22 cellular contexts compared by ENCODE assay signal in the genomic region with DNA sequence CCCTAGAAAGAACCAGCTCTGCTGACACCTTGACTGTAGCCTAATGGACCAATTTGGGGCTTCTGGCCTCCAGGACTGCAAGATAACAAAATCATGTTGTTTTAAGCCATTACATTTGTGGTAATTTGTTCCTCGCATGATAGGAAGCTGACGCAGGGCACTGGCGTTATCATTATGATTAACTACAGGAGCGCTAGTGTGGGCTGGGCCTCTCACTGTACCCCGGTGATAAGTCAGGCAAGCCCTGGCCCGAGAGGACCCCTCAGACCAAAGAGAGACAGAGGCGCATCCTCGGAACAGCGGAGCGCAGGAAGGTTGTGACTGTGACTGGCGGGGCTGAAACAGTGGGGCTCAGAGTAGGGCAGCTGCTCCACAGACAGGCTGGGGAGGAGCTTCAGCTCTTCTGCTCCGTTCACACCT.
DNase-seq lines count a peak whose midpoint lies in the region; ATAC-seq and TF ChIP-seq lines count a peak whose summit lies in the region.
"Had no signal": no experiment of that assay in that cellular context is flagged by ENCODE, and none has a peak within 500 bp of the region (broad histone marks: within the 10 kb centered on the region; RNA-seq: fewer than 3 reads in every experiment).

No MANE protein-coding gene starts in this region.

- intact Hi-C loops in stomach (cut with DNase I; ENCODE audit: low total_unique reads), result no loop called here

- no peak overlapping the region for H3K9ac ChIP-seq in BLaER1 treated with 17β-estradiol and CSF1 and Interleukin-3, amounts not matched to agents 10 nM and 100 nM
- no peak overlapping the region for H3K9ac ChIP-seq in SK-N-SH

- TF ChIP-seq POLR2A in erythroblast (IDR thresholded peaks at IDR 0.05; ENCODE audit: low read length) (no peak), stomach (IDR thresholded peaks at IDR 0.05) (no peak), upper lobe of left lung (IDR thresholded peaks at IDR 0.05) (no peak)

- H3K9me3 ChIP-seq in BLaER1 treated with 17β-estradiol and CSF1 and Interleukin-3, amounts not matched to agents 10 nM and 100 nM (replicated peaks in 1 of 11), result peaks cover 0 to 10% (median 7%) of the 10 kb centered on the region in 11 experiments; a peak in 13 of 22 replicates
- H3K9me3 ChIP-seq in SK-N-SH (no peaks in the 10 kb centered on the region), stomach (peaks cover 0 to 7% (median 0%) of the 10 kb centered on the region in 4 donors), upper lobe of left lung (no peaks in the 10 kb centered on the region)
- H3K9me3 ChIP-seq: A549, Caco-2, SJCRH30 had no signal

- peak; percentile 85 for DNase-seq in SK-N-SH
- peak; percentile 67 to 83 for DNase-seq in erythroblast (lab: John Stamatoyannopoulos, UW)
- DNase-seq in stomach, result peak; percentile 24
- no peak for DNase-seq in upper lobe of left lung
- DNase-seq: CD4-positive, alpha-beta memory T cell; DMS 273 treated with DMSO at 0.1 percent for 48 hours; DND-41; H9; KBM-7; NCI-H1092 treated with DMSO at 0.1 percent for 48 hours; NCI-H2029 treated with DMSO at 0.1 percent for 48 hours; NCI-H226; NCI-H524 treated with DMSO at 0.1 percent for 48 hours; NCI-H82; SJCRH30 had no signal

- no peaks in the 10 kb centered on the region for H3K36me3 ChIP-seq in BLaER1 treated with 17β-estradiol and CSF1 and Interleukin-3, amounts not matched to agents 10 nM and 100 nM
- H3K36me3 ChIP-seq in SK-N-SH (replicated peaks in 1 of 2; ENCODE audit: control insufficient read depth in 1 of 2, insufficient read depth in 2 of 2, low read length in 1 of 2) (no peaks in the 10 kb centered on the region), stomach (no peaks in the 10 kb centered on the region), upper lobe of left lung (no peaks in the 10 kb centered on the region)
- H3K36me3 ChIP-seq: SJCRH30 had no signal

- peak overlapping the region in 8 of 11 experiments; percentile 3 to 51 (median 18); a peak in 8 of 22 replicates for H3K4me2 ChIP-seq in BLaER1 treated with 17β-estradiol and CSF1 and Interleukin-3, amounts not matched to agents 10 nM and 100 nM
- H3K4me2 ChIP-seq in SK-N-SH, result no peak overlapping the region
- H3K4me2 ChIP-seq: A549 had no signal

- no peak overlapping the region for H3K27ac ChIP-seq in BLaER1 treated with 17β-estradiol and CSF1 and Interleukin-3, amounts not matched to agents 10 nM and 100 nM
- H3K27ac ChIP-seq in SK-N-SH (ENCODE audit: low read depth in 2 of 2, low read length in 1 of 2) (peak overlapping the region in 1 of 2 experiments; percentile 39; a peak in 1 of 4 replicates), stomach (no peak overlapping the region), upper lobe of left lung (no peak overlapping the region)
- H3K27ac ChIP-seq: A549, HL-60, SJCRH30 had no signal

- POLR2A ChIA-PET in SK-N-SH (lab: Yijun Ruan, JAX), result interaction anchor here (1.1 kb wide), 1 partner anchor 11 kb away, joined by 4 read pairs; no protein-coding TSS in a partner anchor

- no peak overlapping the region for H2AFZ ChIP-seq in SK-N-SH (ENCODE audit: low read depth)

- no peaks in the 10 kb centered on the region for H3K27me3 ChIP-seq in BLaER1 treated with 17β-estradiol and CSF1 and Interleukin-3, amounts not matched to agents 10 nM and 100 nM
- H3K27me3 ChIP-seq in SK-N-SH (ENCODE audit: insufficient read depth) (no peaks in the 10 kb centered on the region), stomach (peaks cover 0 to 6% (median 0%) of the 10 kb centered on the region in 3 donors), upper lobe of left lung (no peaks in the 10 kb centered on the region)
- H3K27me3 ChIP-seq: SJCRH30 had no signal

- no peak for ATAC-seq in upper lobe of left lung (ENCODE audit: low FRiP score in 2 of 2)
- ATAC-seq in GM21447 (IDR thresholded peaks at IDR 0.05; ENCODE audit: unreplicated experiment), result no peak
- no peak for ATAC-seq in HG02763 (IDR thresholded peaks at IDR 0.05; ENCODE audit: unreplicated experiment)
- ATAC-seq: A549, GM12878 had no signal

- H3K4me3 ChIP-seq in BLaER1 treated with 17β-estradiol and CSF1 and Interleukin-3, amounts not matched to agents 10 nM and 100 nM, result no peak overlapping the region
- no peak overlapping the region for H3K4me3 ChIP-seq in SK-N-SH (ENCODE audit: low read depth in 2 of 2, low read length in 1 of 2)
- H3K4me3 ChIP-seq in stomach, result no peak overlapping the region
- H3K4me3 ChIP-seq in upper lobe of left lung, result no peak overlapping the region
- H3K4me3 ChIP-seq: A549, GM12878, SJCRH30 had no signal

- H3K9me2 ChIP-seq in SK-N-SH, result no peaks in the 10 kb centered on the region

- TF ChIP-seq RAD21 in SK-N-SH (IDR thresholded peaks at IDR 0.05; ENCODE audit: low read length), result no peak; the same call in none of the 2 replicates

- H3K79me2 ChIP-seq in SK-N-SH (ENCODE audit: insufficient read depth), result no peaks in the 10 kb centered on the region

- H3F3A ChIP-seq in SK-N-SH (replicated peaks; ENCODE audit: insufficient read depth), result no peaks in the 10 kb centered on the region

- TF ChIP-seq CTCF in SK-N-SH (IDR thresholded peaks at IDR 0.05) (no peak), stomach (IDR thresholded peaks at IDR 0.05) (no peak), upper lobe of left lung (IDR thresholded peaks at IDR 0.05) (no peak)

- H3K4me1 ChIP-seq in BLaER1 treated with 17β-estradiol and CSF1 and Interleukin-3, amounts not matched to agents 10 nM and 100 nM, result peaks cover 19 to 56% (median 46%) of the 10 kb centered on the region in 10 experiments
- H3K4me1 ChIP-seq in SK-N-SH (ENCODE audit: control insufficient read depth in 1 of 2, insufficient read depth in 2 of 2, low read depth in 1 of 2, low read length in 1 of 2) (peaks cover 0 to 23% of the 10 kb centered on the region in 2 experiments; a peak in 1 of 4 replicates), stomach (no peaks in the 10 kb centered on the region), upper lobe of left lung (no peaks in the 10 kb centered on the region)
- H3K4me1 ChIP-seq: A549, Caco-2, SJCRH30 had no signal

- peak in 1 of 2 experiments; percentile 96; a peak in 2 of 4 replicates for TF ChIP-seq EP300 in SK-N-SH (IDR thresholded peaks at IDR 0.05; ENCODE audit: borderline replicate concordance in 1 of 2, low read depth in 1 of 2, low read length in 1 of 2)
- no peak for TF ChIP-seq EP300 in stomach (IDR thresholded peaks at IDR 0.05)
- TF ChIP-seq EP300 in upper lobe of left lung (IDR thresholded peaks at IDR 0.05), result no peak

- CTCF ChIA-PET in SK-N-SH (lab: Yijun Ruan, JAX), result interaction anchor here (0.8 to 4.4 kb wide), 5 partner anchors 12 to 249 kb away, joined by 3 to 22 read pairs (median 11); no protein-coding TSS in a partner anchor

- no peaks in the 10 kb centered on the region for H4K20me1 ChIP-seq in BLaER1 treated with 17β-estradiol and CSF1 and Interleukin-3, amounts not matched to agents 10 nM and 100 nM
- H4K20me1 ChIP-seq in SK-N-SH (ENCODE audit: insufficient read depth), result no peaks in the 10 kb centered on the region

- 38% methylated on average over 10 of the region's 12 CpGs for WGBS in SK-N-SH (ENCODE audit: low lambda C conversion rate)
- 58 to 84% (median 62%) methylated on average over 12 of the region's 12 CpGs for WGBS in stomach, 5 donors
- 85% methylated on average over 10 to 12 of the region's 12 CpGs for WGBS in upper lobe of left lung, 2 donors

TF ChIP-seq in SK-N-SH, 30 proteins besides CTCF, POLR2A, EP300 and RAD21:
- peak; percentile 100 for TF ChIP-seq GATA2 (CRISPR knock-in tag; IDR thresholded peaks at IDR 0.05)
- TF ChIP-seq, protein P1, sequence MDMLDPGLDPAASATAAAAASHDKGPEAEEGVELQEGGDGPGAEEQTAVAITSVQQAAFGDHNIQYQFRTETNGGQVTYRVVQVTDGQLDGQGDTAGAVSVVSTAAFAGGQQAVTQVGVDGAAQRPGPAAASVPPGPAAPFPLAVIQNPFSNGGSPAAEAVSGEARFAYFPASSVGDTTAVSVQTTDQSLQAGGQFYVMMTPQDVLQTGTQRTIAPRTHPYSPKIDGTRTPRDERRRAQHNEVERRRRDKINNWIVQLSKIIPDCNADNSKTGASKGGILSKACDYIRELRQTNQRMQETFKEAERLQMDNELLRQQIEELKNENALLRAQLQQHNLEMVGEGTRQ (IDR thresholded peaks at IDR 0.05; ENCODE audit: borderline replicate concordance, low read depth, low read length), result no peak
- peak; percentile 74 for TF ChIP-seq CHD2 (IDR thresholded peaks at IDR 0.05; ENCODE audit: low read length, partially characterized antibody)
- TF ChIP-seq, protein P2, sequence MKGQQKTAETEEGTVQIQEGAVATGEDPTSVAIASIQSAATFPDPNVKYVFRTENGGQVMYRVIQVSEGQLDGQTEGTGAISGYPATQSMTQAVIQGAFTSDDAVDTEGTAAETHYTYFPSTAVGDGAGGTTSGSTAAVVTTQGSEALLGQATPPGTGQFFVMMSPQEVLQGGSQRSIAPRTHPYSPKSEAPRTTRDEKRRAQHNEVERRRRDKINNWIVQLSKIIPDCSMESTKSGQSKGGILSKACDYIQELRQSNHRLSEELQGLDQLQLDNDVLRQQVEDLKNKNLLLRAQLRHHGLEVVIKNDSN (IDR thresholded peaks at IDR 0.05; ENCODE audit: borderline replicate concordance, low read depth), result no peak
- peak; percentile 46; the same call in 1 of the 2 replicates for TF ChIP-seq MXI1 (IDR thresholded peaks at IDR 0.05; ENCODE audit: low read depth, low read length)
- TF ChIP-seq RCOR1 (IDR thresholded peaks at IDR 0.05; ENCODE audit: low read length), result peak; percentile 97
- TF ChIP-seq, protein P3, sequence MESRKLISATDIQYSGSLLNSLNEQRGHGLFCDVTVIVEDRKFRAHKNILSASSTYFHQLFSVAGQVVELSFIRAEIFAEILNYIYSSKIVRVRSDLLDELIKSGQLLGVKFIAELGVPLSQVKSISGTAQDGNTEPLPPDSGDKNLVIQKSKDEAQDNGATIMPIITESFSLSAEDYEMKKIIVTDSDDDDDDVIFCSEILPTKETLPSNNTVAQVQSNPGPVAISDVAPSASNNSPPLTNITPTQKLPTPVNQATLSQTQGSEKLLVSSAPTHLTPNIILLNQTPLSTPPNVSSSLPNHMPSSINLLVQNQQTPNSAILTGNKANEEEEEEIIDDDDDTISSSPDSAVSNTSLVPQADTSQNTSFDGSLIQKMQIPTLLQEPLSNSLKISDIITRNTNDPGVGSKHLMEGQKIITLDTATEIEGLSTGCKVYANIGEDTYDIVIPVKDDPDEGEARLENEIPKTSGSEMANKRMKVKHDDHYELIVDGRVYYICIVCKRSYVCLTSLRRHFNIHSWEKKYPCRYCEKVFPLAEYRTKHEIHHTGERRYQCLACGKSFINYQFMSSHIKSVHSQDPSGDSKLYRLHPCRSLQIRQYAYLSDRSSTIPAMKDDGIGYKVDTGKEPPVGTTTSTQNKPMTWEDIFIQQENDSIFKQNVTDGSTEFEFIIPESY (IDR thresholded peaks at IDR 0.05; ENCODE audit: borderline replicate concordance, low read depth), result no peak
- peak; percentile 45; the same call in 1 of the 2 replicates for TF ChIP-seq TCF12 (IDR thresholded peaks at IDR 0.05)
- peak; percentile 92 for TF ChIP-seq FOXJ3 (CRISPR knock-in tag; IDR thresholded peaks at IDR 0.05)
TF ChIP-seq in SK-N-SH: peak in this region for 6.

Comparison
In these comparisons a context has a peak if more than half of its experiments do, and no peak if none do; other contexts are left out.
1. DNase-seq: peak in SK-N-SH (single experiment), erythroblast (2 of 2) and stomach (single experiment); none in upper lobe of left lung (0 of 2).